Comparison of ENCODE assay signal across 12 cellular contexts in genomic region chr12:27272375-27273028, GRCh38. TPM values are rescaled to one million over a fixed set of nuclear protein-coding genes. Genes with fewer than 3 reads are reported as not detected.
A peak's percentile ranks its signal among the peaks of the same experiment; 100 is the strongest.
DNase-seq lines count a peak whose midpoint lies in the region; ATAC-seq and TF ChIP-seq lines count a peak whose summit lies in the region.
"Had no signal": no experiment of that assay in that cellular context is flagged by ENCODE, and none has a peak within 500 bp of the region (broad histone marks: within the 10 kb centered on the region; RNA-seq: fewer than 3 reads in every experiment).

No MANE protein-coding gene starts in this region.

- no peak for TF ChIP-seq EP300 in upper lobe of left lung (IDR thresholded peaks at IDR 0.05)

- TF ChIP-seq CTCF in liver (IDR thresholded peaks at IDR 0.05; ENCODE audit: low read depth, low read length, missing input control) (no peak), upper lobe of left lung (IDR thresholded peaks at IDR 0.05) (no peak)

- H3K9me3 Mint-ChIP-seq in activated T-helper 17 cell treated with anti-CD3 and anti-CD28 coated beads, Interleukin-2, amount 50 U/mL, for 72 hours, result no peaks in the 10 kb centered on the region

- H3K27ac Mint-ChIP-seq in activated T-helper 17 cell treated with anti-CD3 and anti-CD28 coated beads, Interleukin-2, amount 50 U/mL, for 72 hours, result no peak overlapping the region
- H3K27ac Mint-ChIP-seq: stimulated activated naive B cell treated with anti-CD40 and anti-IgM and Interleukin-4, amounts not matched to agents 10 μg/mL and 1 μg/mL and 100 μg/mL, for 72 hours had no signal

- H3K4me1 ChIP-seq in adipocyte (ENCODE audit: control insufficient read depth, insufficient read depth, low read length) (peaks cover 44% of the 10 kb centered on the region), liver (ENCODE audit: control insufficient read depth in 4 of 4, insufficient read depth in 4 of 4, low read length in 3 of 4) (peaks cover 10 to 29% (median 17%) of the 10 kb centered on the region in 4 donors), upper lobe of left lung (peaks cover 8 to 30% (median 15%) of the 10 kb centered on the region in 4 donors)

- H3K9ac ChIP-seq in adipocyte (ENCODE audit: low read length) (peak overlapping the region; percentile 69), liver (ENCODE audit: low read depth in 1 of 2, low read length in 2 of 2) (peak overlapping the region in 1 of 2 donors; percentile 50)

- no peak overlapping the region for H3K4me3 Mint-ChIP-seq in activated T-helper 17 cell treated with anti-CD3 and anti-CD28 coated beads, Interleukin-2, amount 50 U/mL, for 72 hours
- H3K4me3 Mint-ChIP-seq: stimulated activated naive B cell treated with anti-CD40 and anti-IgM and Interleukin-4, amounts not matched to agents 10 μg/mL and 1 μg/mL and 100 μg/mL, for 72 hours had no signal

- H3K27me3 Mint-ChIP-seq in activated T-helper 17 cell treated with anti-CD3 and anti-CD28 coated beads, Interleukin-2, amount 50 U/mL, for 72 hours, result no peaks in the 10 kb centered on the region
- H3K27me3 Mint-ChIP-seq: stimulated activated naive B cell treated with anti-CD40 and anti-IgM and Interleukin-4, amounts not matched to agents 10 μg/mL and 1 μg/mL and 100 μg/mL, for 72 hours had no signal

- H3K9me3 ChIP-seq in adipocyte (ENCODE audit: control insufficient read depth, low read length), result no peaks in the 10 kb centered on the region
- no peaks in the 10 kb centered on the region for H3K9me3 ChIP-seq in liver (ENCODE audit: control insufficient read depth in 4 of 4, low read length in 3 of 4)
- no peaks in the 10 kb centered on the region for H3K9me3 ChIP-seq in upper lobe of left lung

- TF ChIP-seq POLR2A in upper lobe of left lung (IDR thresholded peaks at IDR 0.05), result no peak

- TF ChIP-seq RAD21 in liver (IDR thresholded peaks at IDR 0.05), result peak; percentile 23 to 32

- peaks cover 6% of the 10 kb centered on the region for H3K4me1 Mint-ChIP-seq in activated T-helper 17 cell treated with anti-CD3 and anti-CD28 coated beads, Interleukin-2, amount 50 U/mL, for 72 hours

- H3K36me3 Mint-ChIP-seq in activated T-helper 17 cell treated with anti-CD3 and anti-CD28 coated beads, Interleukin-2, amount 50 U/mL, for 72 hours (ENCODE audit: low read depth), result peaks cover 11% of the 10 kb centered on the region

- ATAC-seq in upper lobe of left lung (ENCODE audit: low FRiP score in 2 of 2), result peak in 1 of 2 donors; percentile 32
- no peak for ATAC-seq in activated T-helper 17 cell treated with anti-CD3 and anti-CD28 coated beads, Interleukin-2, amount 50 U/mL, for 72 hours (replicated peaks)
- ATAC-seq: stimulated activated naive B cell treated with anti-CD40 and anti-IgM and Interleukin-4, amounts not matched to agents 10 μg/mL and 1 μg/mL and 100 μg/mL, for 72 hours had no signal

- DNase-seq in NCI-H1092 treated with DMSO at 0.1 percent for 48 hours (lab: John Stamatoyannopoulos, UW), result peak; percentile 16
- no peak for DNase-seq in NCI-H1092 (lab: John Stamatoyannopoulos, UW)
- no peak for DNase-seq in adipocyte (ENCODE audit: low read depth)
- no peak for DNase-seq in upper lobe of left lung
- DNase-seq in NCI-H2081 treated with DMSO at 0.1 percent for 48 hours (lab: John Stamatoyannopoulos, UW), result no peak
- DNase-seq in superior temporal gyrus (ENCODE audit: extremely low spot score), result no peak
- DNase-seq: GDM1; NCI-H1694 treated with DMSO at 0.1 percent for 48 hours; stimulated activated naive B cell treated with anti-CD40 and anti-IgM and Interleukin-4, amounts not matched to agents 10 μg/mL and 1 μg/mL and 100 μg/mL, for 72 hours had no signal

- H3K27ac ChIP-seq in liver (ENCODE audit: low read depth in 1 of 2, low read length in 2 of 2) (peak overlapping the region; percentile 86 to 87), upper lobe of left lung (peak overlapping the region in 3 of 4 donors; percentile 44 to 71 (median 49))

- H3K27me3 ChIP-seq in adipocyte (replicated peaks; ENCODE audit: control insufficient read depth, insufficient read depth, low read length) (no peaks in the 10 kb centered on the region), liver (ENCODE audit: control insufficient read depth in 4 of 4, insufficient read depth in 4 of 4, low read length in 3 of 4) (no peaks in the 10 kb centered on the region), upper lobe of left lung (no peaks in the 10 kb centered on the region)

- WGBS in liver, result 45% methylated on average over 2 of the region's 2 CpGs
- 47 to 49% methylated on average over 2 of the region's 2 CpGs for WGBS in upper lobe of left lung, 2 donors

- H3K4me3 ChIP-seq in adipocyte (ENCODE audit: low read length) (peak overlapping the region; percentile 4), liver (ENCODE audit: low read depth in 1 of 3, low read length in 3 of 3) (no peak overlapping the region), upper lobe of left lung (no peak overlapping the region)
- H3K4me3 ChIP-seq: lung had no signal

- H3K36me3 ChIP-seq in adipocyte (ENCODE audit: control insufficient read depth, insufficient read depth, low read length, severe bottlenecking), result peaks cover 24% of the 10 kb centered on the region
- H3K36me3 ChIP-seq in liver (ENCODE audit: control insufficient read depth in 4 of 4, insufficient read depth in 3 of 4, low read depth in 1 of 4, low read length in 3 of 4), result peaks cover 0 to 2% (median 0%) of the 10 kb centered on the region in 4 donors
- no peaks in the 10 kb centered on the region for H3K36me3 ChIP-seq in upper lobe of left lung

TF ChIP-seq in liver, 16 proteins besides CTCF, POLR2A, EP300 and RAD21:
- peak in 1 of 2 donors; percentile 52 for TF ChIP-seq EGR1 (IDR thresholded peaks at IDR 0.05; ENCODE audit: low read depth in 2 of 2)
- TF ChIP-seq HNF4G (IDR thresholded peaks at IDR 0.05), result no peak
- TF ChIP-seq SP1 (IDR thresholded peaks at IDR 0.05), result peak; percentile 68
- TF ChIP-seq YY1 (IDR thresholded peaks at IDR 0.05), result peak; percentile 93
- TF ChIP-seq JUND (IDR thresholded peaks at IDR 0.05), result peak in 1 of 2 donors; percentile 37
- peak; percentile 22 for TF ChIP-seq MAX (IDR thresholded peaks at IDR 0.05)
- peak; percentile 65 for TF ChIP-seq NR2F2 (IDR thresholded peaks at IDR 0.05)
- peak; percentile 52 for TF ChIP-seq REST (IDR thresholded peaks at IDR 0.05)
- no peak for TF ChIP-seq GABPA (IDR thresholded peaks at IDR 0.05 in 1 of 2, conservative IDR thresholded peaks at IDR 0.05 in 1 of 2)
- TF ChIP-seq ZBTB33 (IDR thresholded peaks at IDR 0.05), result peak; percentile 28
- peak in 1 of 2 donors; percentile 56 for TF ChIP-seq RXRA (IDR thresholded peaks at IDR 0.05)
- TF ChIP-seq FOXA1 (IDR thresholded peaks at IDR 0.05), result no peak
- peak; percentile 78 to 83 for TF ChIP-seq HNF4A (conservative IDR thresholded peaks at IDR 0.05)
TF ChIP-seq in liver: peak in this region for 10.

RNA-seq across cellular contexts. Expression of gene STK38L, which starts 28.4 kb away (rescaled TPM):
- 1 to 10 TPM; 6.7 to 8.6 TPM for total RNA-seq in liver
- polyA plus RNA-seq in liver, result 1 to 10 TPM; 2.8 to 6.5 TPM
- total RNA-seq in upper lobe of left lung, result 10 to 100 TPM; 11.1 to 31.7 (median 17.6) TPM
- 10 to 100 TPM; 14.5 to 21.0 TPM for total RNA-seq in activated T-helper 17 cell treated with anti-CD3 and anti-CD28 coated beads, Interleukin-2, amount 50 U/mL, for 72 hours
